16 cellular contexts compared by ENCODE assay signal in the genomic region with DNA sequence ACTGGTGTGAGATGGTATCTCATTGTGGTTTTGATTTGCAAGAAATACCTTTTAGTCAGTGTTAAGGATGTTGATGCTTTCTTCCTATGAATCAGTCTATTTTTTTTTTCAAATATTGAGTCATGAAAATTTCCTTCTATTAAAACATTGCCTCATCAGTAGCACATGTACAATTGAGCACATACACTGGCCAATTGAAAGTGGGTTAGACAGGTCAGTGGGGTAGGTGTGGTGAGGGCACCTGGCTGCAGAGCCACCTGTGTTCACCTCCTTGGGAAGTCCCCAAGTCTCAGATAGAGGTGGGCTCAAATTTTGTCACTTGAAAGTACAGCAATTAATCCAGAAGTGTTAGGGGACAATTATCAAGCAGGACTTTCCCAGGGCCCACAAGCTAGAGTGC.
A peak's percentile ranks its signal among the peaks of the same experiment; 100 is the strongest.
DNase-seq lines count a peak whose midpoint lies in the region; ATAC-seq and TF ChIP-seq lines count a peak whose summit lies in the region.
"Had no signal": no experiment of that assay in that cellular context is flagged by ENCODE, and none has a peak within 500 bp of the region (broad histone marks: within the 10 kb centered on the region; RNA-seq: fewer than 3 reads in every experiment).

No MANE protein-coding gene starts in this region.

- in situ Hi-C loops in Caki2 (cut with HindIII; ENCODE audit: low pct_unique_long_range_greater_than_20kb, low sequenced_read_pairs) (no loop called here), IMR-90 (cut with MboI; ENCODE audit: low sequenced_read_pairs) (no loop called here), gastrocnemius medialis (cut with MboI; ENCODE audit: low sequenced_read_pairs in 4 of 4) (no loop called here)

- H3K9me1 ChIP-seq in IMR-90 (ENCODE audit: insufficient read depth, low read length), result no peaks in the 10 kb centered on the region

- no peak overlapping the region for H2AFZ ChIP-seq in IMR-90 (replicated peaks; ENCODE audit: low read length, poor library complexity)

- no peak overlapping the region for H3K4me2 ChIP-seq in IMR-90 (ENCODE audit: low read depth, low read length)

- dilution Hi-C loops in IMR-90 (cut with HindIII; ENCODE audit: low sequenced_read_pairs, unreplicated experiment), result no loop called here

- H3K4me3 ChIP-seq in IMR-90 (ENCODE audit: insufficient read depth, low read depth, low read length) (no peak overlapping the region), adipocyte (ENCODE audit: low read length) (no peak overlapping the region), gastrocnemius medialis (no peak overlapping the region)
- no peak overlapping the region for H3K4me3 ChIP-seq in effector memory CD4-positive, alpha-beta T cell (ENCODE audit: insufficient read depth, low read depth, low read length, poor library complexity, severe bottlenecking)
- H3K4me3 ChIP-seq: cardiac muscle cell, left ventricle myocardium inferior, uterus had no signal

- no peaks in the 10 kb centered on the region for H3K79me1 ChIP-seq in IMR-90 (ENCODE audit: low read depth in 1 of 2, low read length in 2 of 2)

- CTCF ChIA-PET in IMR-90 (lab: Yijun Ruan, JAX), result no interaction called here

- no peak overlapping the region for H3K18ac ChIP-seq in IMR-90 (ENCODE audit: low read depth, low read length)

- H4K91ac ChIP-seq in IMR-90 (ENCODE audit: insufficient read depth, low read depth, low read length), result no peak overlapping the region

- H3K27ac ChIP-seq in IMR-90 (ENCODE audit: insufficient read depth, low read length), result no peak overlapping the region
- H3K27ac ChIP-seq in effector memory CD4-positive, alpha-beta T cell (ENCODE audit: insufficient read depth, low read length, poor library complexity, severe bottlenecking), result no peak overlapping the region
- no peak overlapping the region for H3K27ac ChIP-seq in gastrocnemius medialis
- H3K27ac ChIP-seq: cardiac muscle cell, left ventricle myocardium inferior, uterus had no signal

- H3K23ac ChIP-seq in IMR-90 (ENCODE audit: low read depth, low read length), result no peak overlapping the region

- H2AK9ac ChIP-seq in IMR-90 (replicated peaks; ENCODE audit: low read depth, low read length, poor library complexity), result no peak overlapping the region

- ATAC-seq in IMR-90 (ENCODE audit: low read depth), result peak; percentile 51; the same call in 1 of the 2 replicates
- ATAC-seq in gastrocnemius medialis, result no peak
- ATAC-seq: HepG2 had no signal

- no peak overlapping the region for H2BK20ac ChIP-seq in IMR-90 (ENCODE audit: low read depth, low read length)

- peak overlapping the region; percentile 1; the same call in 1 of the 2 replicates for H3K4ac ChIP-seq in IMR-90 (ENCODE audit: low read depth, low read length)

- H4K8ac ChIP-seq in IMR-90 (ENCODE audit: low read depth in 2 of 2, low read length in 2 of 2), result no peak overlapping the region

- intact Hi-C loops in IMR-90 (cut with micrococcal nuclease), result no loop called here
- intact Hi-C loops in gastrocnemius medialis (cut with DNase I; ENCODE audit: low total_unique reads), result no loop called here

- no peak overlapping the region for H2BK5ac ChIP-seq in IMR-90 (ENCODE audit: low read depth, low read length, poor library complexity, severe bottlenecking)

- H2BK15ac ChIP-seq in IMR-90 (ENCODE audit: low read depth, low read length), result no peak overlapping the region

- H4K20me1 ChIP-seq in IMR-90 (ENCODE audit: insufficient read depth, low read length), result no peaks in the 10 kb centered on the region

- H3K4me1 ChIP-seq in IMR-90 (ENCODE audit: control insufficient read depth, insufficient read depth, low read length) (no peaks in the 10 kb centered on the region), adipocyte (ENCODE audit: control insufficient read depth, insufficient read depth, low read length) (no peaks in the 10 kb centered on the region), gastrocnemius medialis (no peaks in the 10 kb centered on the region)
- no peaks in the 10 kb centered on the region for H3K4me1 ChIP-seq in effector memory CD4-positive, alpha-beta T cell (ENCODE audit: control insufficient read depth, insufficient read depth, low read length, poor library complexity, severe bottlenecking)
- H3K4me1 ChIP-seq: left ventricle myocardium inferior, uterus had no signal

- H3K14ac ChIP-seq in IMR-90 (replicated peaks; ENCODE audit: low read depth, low read length), result no peak overlapping the region

- H3K36me3 ChIP-seq in IMR-90 (ENCODE audit: control insufficient read depth, insufficient read depth, low read length) (no peaks in the 10 kb centered on the region), adipocyte (ENCODE audit: control insufficient read depth, insufficient read depth, low read length, severe bottlenecking) (no peaks in the 10 kb centered on the region), gastrocnemius medialis (no peaks in the 10 kb centered on the region)
- no peaks in the 10 kb centered on the region for H3K36me3 ChIP-seq in effector memory CD4-positive, alpha-beta T cell (ENCODE audit: control insufficient read depth, insufficient read depth, low read length)
- H3K36me3 ChIP-seq: cardiac muscle cell, left ventricle myocardium inferior, uterus had no signal

- H4K5ac ChIP-seq in IMR-90 (ENCODE audit: low read depth, low read length), result no peak overlapping the region

- H3K9me3 ChIP-seq in IMR-90 (ENCODE audit: control insufficient read depth, insufficient read depth, low read length) (no peaks in the 10 kb centered on the region), adipocyte (ENCODE audit: control insufficient read depth, low read length) (no peaks in the 10 kb centered on the region), gastrocnemius medialis (no peaks in the 10 kb centered on the region)
- H3K9me3 ChIP-seq in effector memory CD4-positive, alpha-beta T cell (ENCODE audit: control insufficient read depth, low read length), result no peaks in the 10 kb centered on the region
- H3K9me3 ChIP-seq: uterus had no signal

- POLR2A ChIA-PET in IMR-90 (lab: Charles Lee; ENCODE audit: unreplicated experiment), result no interaction called here

- no peaks in the 10 kb centered on the region for H3K27me3 ChIP-seq in IMR-90 (ENCODE audit: control insufficient read depth, insufficient read depth, low read length)
- H3K27me3 ChIP-seq in adipocyte (replicated peaks; ENCODE audit: control insufficient read depth, insufficient read depth, low read length), result no peaks in the 10 kb centered on the region
- H3K27me3 ChIP-seq in effector memory CD4-positive, alpha-beta T cell (replicated peaks; ENCODE audit: control insufficient read depth, insufficient read depth, low read length, poor library complexity, severe bottlenecking), result no peaks in the 10 kb centered on the region
- no peaks in the 10 kb centered on the region for H3K27me3 ChIP-seq in gastrocnemius medialis
- H3K27me3 ChIP-seq: cardiac muscle cell, uterus had no signal

- no peak overlapping the region for H3K56ac ChIP-seq in IMR-90 (ENCODE audit: extremely low read depth, insufficient read depth, low read length)

- BruUV-seq in IMR-90 (replicated peaks; lab: Mats Ljungman, UMichigan), result no TSS peak

- H3K9ac ChIP-seq in IMR-90 (ENCODE audit: low read depth, low read length) (no peak overlapping the region), adipocyte (ENCODE audit: low read length) (no peak overlapping the region)

- TF ChIP-seq RAD21 in IMR-90 (IDR thresholded peaks at IDR 0.05; ENCODE audit: low read length), result no peak

- peak; percentile 30 for DNase-seq in Caki2 (ENCODE audit: low read depth)
- peak; percentile 78 for DNase-seq in IMR-90
- DNase-seq in adipocyte (ENCODE audit: low read depth), result peak; percentile 28
- DNase-seq in iris pigment epithelial cell (ENCODE audit: low read depth), result peak; percentile 79
- DNase-seq in NCI-H1436 treated with DMSO at 0.1 percent for 48 hours (lab: John Stamatoyannopoulos, UW), result no peak
- DNase-seq in effector memory CD4-positive, alpha-beta T cell, result no peak
- DNase-seq in OCI-M1 (lab: John Stamatoyannopoulos, UW), result no peak
- no peak for DNase-seq in gastrocnemius medialis
- DNase-seq: activated CD4-positive, CD25-positive, alpha-beta regulatory T cell; activated effector memory CD4-positive, alpha-beta T cell treated with Interleukin-2 at 50 U/mL for 16 hours; hypothalamus; left ventricle myocardium inferior; stimulated activated CD4-positive, alpha-beta T cell treated with anti-CD3 and anti-CD28 coated beads, Interleukin-1b, Interleukin-23, amount 100 ng/mL, for 48 hours; uterus had no signal

- TF ChIP-seq CTCF in IMR-90 (conservative IDR thresholded peaks at IDR 0.05; ENCODE audit: low read depth, low read length) (no peak), gastrocnemius medialis (IDR thresholded peaks at IDR 0.05 in 4 of 5, conservative IDR thresholded peaks at IDR 0.05 in 1 of 5) (no peak)

- 0 out of 2 replicates have a peak overlapping the region, but pooled peaks have one; percentile 5 for H2AK5ac ChIP-seq in IMR-90 (ENCODE audit: low read depth, low read length)

- H2BK120ac ChIP-seq in IMR-90 (ENCODE audit: low read depth, low read length), result 0 out of 2 replicates have a peak overlapping the region, but pooled peaks have one; percentile 40

- TF ChIP-seq POLR2A in IMR-90 (IDR thresholded peaks at IDR 0.05; ENCODE audit: low read depth, low read length), result no peak
- TF ChIP-seq POLR2A in gastrocnemius medialis (IDR thresholded peaks at IDR 0.05), result no peak

TF ChIP-seq in IMR-90, 13 proteins besides CTCF, POLR2A, EP300 and RAD21:
- TF ChIP-seq, protein P1, sequence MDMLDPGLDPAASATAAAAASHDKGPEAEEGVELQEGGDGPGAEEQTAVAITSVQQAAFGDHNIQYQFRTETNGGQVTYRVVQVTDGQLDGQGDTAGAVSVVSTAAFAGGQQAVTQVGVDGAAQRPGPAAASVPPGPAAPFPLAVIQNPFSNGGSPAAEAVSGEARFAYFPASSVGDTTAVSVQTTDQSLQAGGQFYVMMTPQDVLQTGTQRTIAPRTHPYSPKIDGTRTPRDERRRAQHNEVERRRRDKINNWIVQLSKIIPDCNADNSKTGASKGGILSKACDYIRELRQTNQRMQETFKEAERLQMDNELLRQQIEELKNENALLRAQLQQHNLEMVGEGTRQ (IDR thresholded peaks at IDR 0.05; ENCODE audit: low read depth, low read length), result no peak
- peak; percentile 86 for TF ChIP-seq CEBPB (IDR thresholded peaks at IDR 0.05; ENCODE audit: low read depth, low read length)
TF ChIP-seq in IMR-90: peak in this region for 1.

Comparison
In these comparisons a context has a peak if more than half of its experiments do, and no peak if none do; other contexts are left out.
1. DNase-seq: peak in Caki2 (single experiment), IMR-90 (single experiment), adipocyte (single experiment) and iris pigment epithelial cell (single experiment); none in NCI-H1436 treated with DMSO at 0.1 percent for 48 hours (single experiment), effector memory CD4-positive, alpha-beta T cell (0 of 3), OCI-M1 (single experiment) and gastrocnemius medialis (0 of 2).